ENCODE assay signal across 1 cellular context in genomic region chr7:48088559-48089414, GRCh38.
TF ChIP-seq lines count a peak whose summit lies in the region.

Gene UPP1 (plus strand): TSS chr7:48089265. CDS start chr7:48094784, 5,519 bp downstream.

TF ChIP-seq in HepG2, 621 proteins besides CTCF, POLR2A, EP300 and RAD21 (continued from another document and continues in another):
- peak; percentile 58; the same call in 1 of the 2 replicates for TF ChIP-seq ZNF770 (CRISPR knock-in tag; IDR thresholded peaks at IDR 0.05)
- no peak for TF ChIP-seq HNRNPUL1 (IDR thresholded peaks at IDR 0.05; ENCODE audit: low read depth, low read length)
- TF ChIP-seq XBP1 (CRISPR knock-in tag; IDR thresholded peaks at IDR 0.05) = no peak
- no peak; the same call in 1 of the 2 replicates for TF ChIP-seq SAFB2 (CRISPR knock-in tag; IDR thresholded peaks at IDR 0.05; ENCODE audit: borderline replicate concordance, low read depth)
- TF ChIP-seq ZNF10 (CRISPR knock-in tag; IDR thresholded peaks at IDR 0.05; ENCODE audit: borderline replicate concordance, low read depth) = no peak
- peak; percentile 17; the same call in 1 of the 2 replicates for TF ChIP-seq SKIL (CRISPR knock-in tag; IDR thresholded peaks at IDR 0.05; ENCODE audit: borderline replicate concordance)
- TF ChIP-seq ZFP82 (CRISPR knock-in tag; IDR thresholded peaks at IDR 0.05; ENCODE audit: borderline replicate concordance) = no peak
- peak; percentile 33; the same call in 1 of the 2 replicates for TF ChIP-seq ZNF124 (CRISPR knock-in tag; IDR thresholded peaks at IDR 0.05)
- TF ChIP-seq NFE2L1 (CRISPR knock-in tag; IDR thresholded peaks at IDR 0.05; ENCODE audit: borderline replicate concordance) = no peak
- no peak for TF ChIP-seq SETDB1 (CRISPR knock-in tag; IDR thresholded peaks at IDR 0.05; ENCODE audit: borderline replicate concordance)
- no peak for TF ChIP-seq ZNF232 (CRISPR knock-in tag; IDR thresholded peaks at IDR 0.05; ENCODE audit: borderline replicate concordance)
- TF ChIP-seq ZNF646 (CRISPR knock-in tag; IDR thresholded peaks at IDR 0.05) = no peak
- no peak for TF ChIP-seq ZNF496 (CRISPR knock-in tag; IDR thresholded peaks at IDR 0.05; ENCODE audit: insufficient replicate concordance)
- peak; percentile 16; the same call in 1 of the 2 replicates for TF ChIP-seq ZNF772 (CRISPR knock-in tag; IDR thresholded peaks at IDR 0.05)
- TF ChIP-seq HCFC1 (IDR thresholded peaks at IDR 0.05; ENCODE audit: low read depth, low read length) = no peak
- no peak; the same call in 1 of the 2 replicates for TF ChIP-seq ZNF703 (CRISPR knock-in tag; IDR thresholded peaks at IDR 0.05; ENCODE audit: borderline replicate concordance)
- no peak for TF ChIP-seq ZMYM2 (CRISPR knock-in tag; IDR thresholded peaks at IDR 0.05)
- TF ChIP-seq ARNTL (CRISPR knock-in tag; IDR thresholded peaks at IDR 0.05) = peak; percentile 19; the same call in 1 of the 2 replicates
- no peak for TF ChIP-seq ZFP36L1 (CRISPR knock-in tag; IDR thresholded peaks at IDR 0.05)
- TF ChIP-seq MTF1 (CRISPR knock-in tag; IDR thresholded peaks at IDR 0.05) = no peak
- no peak for TF ChIP-seq ZNF276 (CRISPR knock-in tag; IDR thresholded peaks at IDR 0.05; ENCODE audit: low read depth)
- TF ChIP-seq TFAP4 (IDR thresholded peaks at IDR 0.05; ENCODE audit: borderline replicate concordance, low read depth) = peak; percentile 88
- TF ChIP-seq SPEN (CRISPR knock-in tag; IDR thresholded peaks at IDR 0.05; ENCODE audit: low read depth) = peak; percentile 5; the same call in 1 of the 2 replicates
- no peak for TF ChIP-seq CSRNP2 (CRISPR knock-in tag; conservative IDR thresholded peaks at IDR 0.05; ENCODE audit: low read depth)
- peak; percentile 82 for TF ChIP-seq ZNF850 (CRISPR knock-in tag; conservative IDR thresholded peaks at IDR 0.05)
- TF ChIP-seq ARID4A (CRISPR knock-in tag; IDR thresholded peaks at IDR 0.05; ENCODE audit: borderline replicate concordance) = peak; percentile 67; the same call in 1 of the 2 replicates
- peak; percentile 74; the same call in 1 of the 2 replicates for TF ChIP-seq MTA1 (CRISPR knock-in tag; IDR thresholded peaks at IDR 0.05; ENCODE audit: borderline replicate concordance)
- no peak for TF ChIP-seq NAIF1 (CRISPR knock-in tag; IDR thresholded peaks at IDR 0.05; ENCODE audit: borderline replicate concordance)
- TF ChIP-seq ZNF383 (CRISPR knock-in tag; IDR thresholded peaks at IDR 0.05; ENCODE audit: borderline replicate concordance) = 0 out of 2 replicates have a peak, but pooled peaks have one; percentile 46
- TF ChIP-seq MLXIP (CRISPR knock-in tag; IDR thresholded peaks at IDR 0.05; ENCODE audit: borderline replicate concordance) = no peak; the same call in 1 of the 2 replicates
- TF ChIP-seq ZBTB20 (CRISPR knock-in tag; IDR thresholded peaks at IDR 0.05; ENCODE audit: borderline replicate concordance, low read depth) = peak; percentile 15; the same call in 1 of the 2 replicates
- TF ChIP-seq ZFP37 (CRISPR knock-in tag; IDR thresholded peaks at IDR 0.05; ENCODE audit: borderline replicate concordance) = no peak
- TF ChIP-seq SIN3A (IDR thresholded peaks at IDR 0.05; ENCODE audit: borderline replicate concordance, low read depth, low read length) = peak; percentile 60; the same call in 1 of the 2 replicates
